ENCODE assay signal across 6 cellular contexts in the genomic region with DNA sequence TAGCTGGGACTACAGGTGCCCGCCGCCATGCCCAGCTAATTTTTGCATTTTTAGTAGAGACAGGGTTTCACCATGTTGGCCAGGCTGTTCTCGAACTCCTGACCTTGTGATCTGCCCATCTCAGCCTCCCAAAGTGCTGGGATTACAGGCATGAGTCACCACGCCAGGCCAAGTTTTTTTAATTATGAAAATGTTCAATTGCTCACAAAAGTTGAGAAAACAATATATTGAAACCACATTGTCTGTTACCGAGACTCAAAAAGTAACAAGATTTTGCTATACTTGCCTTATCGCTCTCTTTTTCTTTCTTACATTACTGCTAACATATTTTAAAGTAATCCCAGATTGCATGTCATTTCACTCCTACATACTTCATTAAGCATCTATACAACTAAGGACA. TPM values are rescaled to one million over a fixed set of nuclear protein-coding genes. Genes with fewer than 3 reads are reported as not detected.
DNase-seq lines count a peak whose midpoint lies in the region; ATAC-seq, FAIRE-seq and TF ChIP-seq lines count a peak whose summit lies in the region.
"Not testable (repeated sequence)": the region's sequence is repeated elsewhere in the genome, so short reads cannot be mapped to it uniquely, and the experiment has no call there.

No MANE protein-coding gene starts in this region.

- not testable (repeated sequence) for ATAC-seq in sciatic nerve

- not testable (repeated sequence) for TF ChIP-seq CTCF in astrocyte (IDR thresholded peaks at IDR 0.05; ENCODE audit: insufficient read depth, low read depth, low read length); cardiac muscle cell (IDR thresholded peaks at IDR 0.05; ENCODE audit: low read depth, low read length)

- FAIRE-seq in astrocyte (lab: Jason Lieb, UNC): not testable (repeated sequence)

- not testable (repeated sequence) for H3K27me3 ChIP-seq in HUES48 (ENCODE audit: control insufficient read depth, insufficient read depth, low read length); astrocyte (ENCODE audit: insufficient read depth, low read length); cardiac muscle cell

- not testable (repeated sequence) for DNase-seq in astrocyte (ENCODE audit: low read depth); cardiac muscle cell (ENCODE audit: low read depth in 1 of 2, low spot score in 1 of 2)
- peak; percentile 73 for DNase-seq in fibroblast of gingiva (ENCODE audit: low read depth)
- DNase-seq in sciatic nerve (ENCODE audit: low spot score): peak; percentile 22

- not testable (repeated sequence) for H4K20me1 ChIP-seq in astrocyte (ENCODE audit: insufficient read depth, low read length)

- H3K9me3 Mint-ChIP-seq in astrocyte (ENCODE audit: unreplicated experiment): not testable (repeated sequence)

- H3K9me3 ChIP-seq in HUES48 (ENCODE audit: control insufficient read depth, insufficient read depth, low read length); astrocyte (ENCODE audit: insufficient read depth, low read depth, low read length); cardiac muscle cell (ENCODE audit: low read depth); mesodermal cell (ENCODE audit: control insufficient read depth, low read length): not testable (repeated sequence)

- H3K79me2 ChIP-seq in astrocyte (ENCODE audit: insufficient read depth, low read length): not testable (repeated sequence)

- H3K4me3 ChIP-seq in HUES48 (ENCODE audit: low read depth, low read length); astrocyte (ENCODE audit: insufficient read depth, low read depth, low read length); cardiac muscle cell; mesodermal cell (ENCODE audit: extremely low read depth, insufficient read depth, low read length, poor library complexity, severe bottlenecking): not testable (repeated sequence)

- H3K4me1 Mint-ChIP-seq in astrocyte (ENCODE audit: low read depth, unreplicated experiment): peaks cover 63% of the 10 kb centered on the region

- H3K4me2 ChIP-seq in astrocyte (ENCODE audit: low read length): peak overlapping the region; percentile 69

- not testable (repeated sequence) for H3K36me3 ChIP-seq in HUES48 (ENCODE audit: control insufficient read depth, insufficient read depth, low read length); astrocyte (ENCODE audit: insufficient read depth, low read length); cardiac muscle cell; mesodermal cell (ENCODE audit: control insufficient read depth, insufficient read depth, low read length)

- not testable (repeated sequence) for H2AFZ ChIP-seq in astrocyte (ENCODE audit: low read depth, low read length)

- not testable (repeated sequence) for H3K9ac ChIP-seq in HUES48 (ENCODE audit: low read depth, low read length)
- peak overlapping the region; percentile 83 for H3K9ac ChIP-seq in astrocyte (ENCODE audit: low read length)

- H3K27ac ChIP-seq in HUES48 (ENCODE audit: low read depth, low read length) (peak overlapping the region; percentile 81), astrocyte (ENCODE audit: low read depth, low read length) (peak overlapping the region; percentile 98), cardiac muscle cell (peak overlapping the region; percentile 70), mesodermal cell (ENCODE audit: low read depth, low read length, severe bottlenecking) (peak overlapping the region; percentile 97)

- H3K4me1 ChIP-seq in HUES48 (ENCODE audit: control insufficient read depth, insufficient read depth, low read length): peaks cover 15% of the 10 kb centered on the region
- H3K4me1 ChIP-seq in astrocyte (ENCODE audit: insufficient read depth, low read length): peaks cover 37% of the 10 kb centered on the region
- peaks cover 18% of the 10 kb centered on the region for H3K4me1 ChIP-seq in cardiac muscle cell (ENCODE audit: low read depth)
- H3K4me1 ChIP-seq in mesodermal cell (ENCODE audit: control insufficient read depth, insufficient read depth, low read length, poor library complexity, severe bottlenecking): peaks cover 36% of the 10 kb centered on the region

- not testable (repeated sequence) for H3K36me3 Mint-ChIP-seq in astrocyte (ENCODE audit: low read depth, unreplicated experiment)

- WGBS in mesodermal cell (ENCODE audit: insufficient coverage in 2 of 2), 2 experiments: 100% methylated on average over 4 to 5 of the region's 6 CpGs

- H3K4me3 Mint-ChIP-seq in astrocyte (ENCODE audit: unreplicated experiment): peak overlapping the region; percentile 58

- intact Hi-C loops in sciatic nerve (cut with DNase I): not testable (repeated sequence)

- not testable (repeated sequence) for H3K27me3 Mint-ChIP-seq in astrocyte (ENCODE audit: low read depth, unreplicated experiment)

- H3K27ac Mint-ChIP-seq in astrocyte (ENCODE audit: unreplicated experiment): peak overlapping the region; percentile 100

RNA-seq across cellular contexts. Expression of a gene that starts 16.2 kb away (rescaled TPM):
- total RNA-seq in astrocyte (269 and 275 TPM in 2 replicates), cardiac muscle cell (167 and 241 TPM in 2 replicates), sciatic nerve (151 TPM)
- 435 and 466 TPM in 2 replicates for polyA plus RNA-seq in cardiac muscle cell
- 331 TPM for polyA plus RNA-seq in mesodermal cell (2013, experiment 1 of 2)
- 382 TPM for polyA plus RNA-seq in mesodermal cell (2013, experiment 2 of 2)

RNA-seq across cellular contexts. Expression of a gene that starts 48.5 kb away (rescaled TPM):
- total RNA-seq in astrocyte (82.8 and 96.9 TPM in 2 replicates), cardiac muscle cell (15.8 and 18.0 TPM in 2 replicates), sciatic nerve (232 TPM)
- polyA plus RNA-seq in cardiac muscle cell: 18.7 and 33.8 TPM in 2 replicates
- 19.0 TPM for polyA plus RNA-seq in mesodermal cell (2013, experiment 1 of 2)
- polyA plus RNA-seq in mesodermal cell (2013, experiment 2 of 2): 18.1 TPM
